Comparison of ENCODE assay signal across 1 cellular context in the genomic region with DNA sequence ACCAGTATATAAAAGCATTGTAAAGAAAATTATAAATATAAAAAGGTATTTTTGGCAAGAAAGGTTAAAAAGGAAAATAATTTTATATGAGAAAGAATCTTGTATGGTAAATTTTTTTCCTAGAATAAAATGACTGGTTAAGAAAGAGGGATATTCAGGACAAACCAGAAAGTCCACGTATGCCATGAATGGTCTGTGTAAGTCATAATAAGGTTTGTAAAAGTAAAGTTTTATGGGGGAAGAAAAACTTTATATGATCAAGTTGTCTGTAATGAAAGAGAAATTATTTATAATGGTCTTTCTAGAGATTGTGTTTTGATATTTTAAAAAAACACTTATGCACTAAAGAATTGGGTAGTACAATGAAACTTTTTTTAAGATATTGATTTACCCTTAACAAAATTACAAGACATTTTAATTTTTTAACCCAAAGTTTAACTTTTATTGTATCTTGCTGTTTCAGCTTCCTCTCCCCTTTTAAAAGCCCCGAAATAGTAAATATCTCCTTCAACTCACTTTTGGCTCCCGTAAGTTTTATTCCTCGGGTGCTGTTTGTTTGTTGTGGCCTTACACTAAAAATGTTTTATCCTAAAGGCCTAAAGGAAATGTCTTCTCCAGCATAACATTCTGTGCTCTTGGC.
TF ChIP-seq lines count a peak whose summit lies in the region.

No MANE protein-coding gene starts in this region.

TF ChIP-seq in H1, 55 proteins besides CTCF, POLR2A, EP300 and RAD21:
- no peak for TF ChIP-seq SIRT6 (IDR thresholded peaks at IDR 0.05; ENCODE audit: low read length)
- TF ChIP-seq KDM1A (IDR thresholded peaks at IDR 0.05; ENCODE audit: borderline replicate concordance, low read length): peak; percentile 22; the same call in 1 of the 2 replicates
- TF ChIP-seq ZNF274 (IDR thresholded peaks at IDR 0.05; ENCODE audit: borderline replicate concordance, extremely low read depth, low read length): no peak
